In the genomic region with DNA sequence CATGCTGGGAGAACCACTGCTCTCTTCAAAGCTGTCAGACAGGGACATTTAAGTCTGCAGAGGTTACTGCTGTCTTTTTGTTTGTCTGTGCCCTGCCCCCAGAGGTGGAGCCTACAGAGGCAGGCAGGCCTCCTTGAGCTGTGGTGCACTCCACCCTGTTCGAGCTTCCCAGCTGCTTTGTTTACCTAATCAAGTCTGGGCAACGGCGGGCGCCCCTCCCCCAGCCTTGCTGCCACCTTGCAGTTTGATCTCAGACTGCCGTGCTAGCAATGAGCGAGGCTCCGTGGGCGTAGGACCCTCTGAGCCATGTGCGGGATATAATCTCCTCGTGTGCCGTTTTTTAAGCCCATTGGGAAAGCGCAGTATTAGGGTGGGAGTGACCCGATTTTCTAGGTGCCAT, we compare ENCODE assay signal across 8 cellular contexts.
DNase-seq lines count a peak whose midpoint lies in the region; ATAC-seq and TF ChIP-seq lines count a peak whose summit lies in the region.
"Not testable (repeated sequence)": the region's sequence is repeated elsewhere in the genome, so short reads cannot be mapped to it uniquely, and the experiment has no call there.

No MANE protein-coding gene starts in this region.

- 60 to 81% methylated on average over 5 to 13 of the region's 13 CpGs for WGBS in upper lobe of left lung, 2 donors

- H3K4me1 ChIP-seq in OCI-LY3 (ENCODE audit: low read length); naive thymus-derived CD4-positive, alpha-beta T cell (ENCODE audit: control insufficient read depth in 2 of 2, insufficient read depth in 2 of 2, low read length in 2 of 2); upper lobe of left lung: not testable (repeated sequence)

- H3K79me2 ChIP-seq in OCI-LY3 (ENCODE audit: low read length): not testable (repeated sequence)

- intact Hi-C loops in activated CD4-positive, alpha-beta T cell treated with anti-CD3 and anti-CD28 coated beads, Interleukin-2, amount 10 ng/mL, durations not matched to agents 24 days and 14 days (cut with micrococcal nuclease): not testable (repeated sequence)
- intact Hi-C loops in naive thymus-derived CD4-positive, alpha-beta T cell (cut with micrococcal nuclease): loop anchor here (1.0 to 5.0 kb wide), 3 partner anchors 38 to 78 kb away; no protein-coding TSS in a partner anchor

- ATAC-seq in activated T-helper 17 cell treated with anti-CD3 and anti-CD28 coated beads, Interleukin-2, amount 50 U/mL, for 72 hours (replicated peaks); naive thymus-derived CD4-positive, alpha-beta T cell; upper lobe of left lung (ENCODE audit: low FRiP score in 2 of 2): not testable (repeated sequence)

- H3K36me3 Mint-ChIP-seq in activated CD4-positive, alpha-beta T cell treated with anti-CD3 and anti-CD28 coated beads, Interleukin-2, amount 10 ng/mL, durations not matched to agents 24 days and 14 days (ENCODE audit: low read depth); activated T-helper 17 cell treated with anti-CD3 and anti-CD28 coated beads, Interleukin-2, amount 50 U/mL, for 72 hours (ENCODE audit: low read depth): not testable (repeated sequence)
- peaks cover 0 to 16% (median 3%) of the 10 kb centered on the region in 5 donors for H3K36me3 Mint-ChIP-seq in naive thymus-derived CD4-positive, alpha-beta T cell

- not testable (repeated sequence) for TF ChIP-seq CTCF in OCI-LY3 (IDR thresholded peaks at IDR 0.05; ENCODE audit: low read depth, low read length); upper lobe of left lung (IDR thresholded peaks at IDR 0.05)

- H3K27ac ChIP-seq in OCI-LY3 (ENCODE audit: low read length); naive thymus-derived CD4-positive, alpha-beta T cell (ENCODE audit: low read depth, low read length); upper lobe of left lung: not testable (repeated sequence)

- TF ChIP-seq EP300 in upper lobe of left lung (IDR thresholded peaks at IDR 0.05): not testable (repeated sequence)

- not testable (repeated sequence) for H3K4me2 ChIP-seq in OCI-LY3 (ENCODE audit: low read length)

- H3K4me3 ChIP-seq in OCI-LY3 (ENCODE audit: low read length): peak overlapping the region; percentile 24; the same call in 1 of the 2 replicates
- not testable (repeated sequence) for H3K4me3 ChIP-seq in naive thymus-derived CD4-positive, alpha-beta T cell (ENCODE audit: low read length); upper lobe of left lung

- not testable (repeated sequence) for H3K27me3 ChIP-seq in OCI-LY3 (ENCODE audit: low read depth, low read length); naive thymus-derived CD4-positive, alpha-beta T cell (ENCODE audit: control insufficient read depth in 2 of 2, insufficient read depth in 2 of 2, low read length in 2 of 2); upper lobe of left lung

- DNase-seq in DMS53 (lab: John Stamatoyannopoulos, UW): peak; percentile 53
- DNase-seq in NCI-H2029 (lab: John Stamatoyannopoulos, UW): peak; percentile 2
- peak; percentile 83 for DNase-seq in activated CD4-positive, alpha-beta T cell treated with anti-CD3 and anti-CD28 coated beads, Interleukin-2, amount 10 ng/mL, durations not matched to agents 24 days and 14 days
- peak; percentile 21 for DNase-seq in effector CD4-positive, alpha-beta T cell
- peak in 7 of 9 donors; percentile 53 to 76 (median 68) for DNase-seq in naive thymus-derived CD4-positive, alpha-beta T cell
- DNase-seq in upper lobe of left lung: peak; percentile 63 to 82

- H3K9ac ChIP-seq in OCI-LY3 (ENCODE audit: low read length): not testable (repeated sequence)

- CTCF ChIA-PET in naive thymus-derived CD4-positive, alpha-beta T cell (lab: Charles Lee): not testable (repeated sequence)

- H3K9me3 Mint-ChIP-seq in activated CD4-positive, alpha-beta T cell treated with anti-CD3 and anti-CD28 coated beads, Interleukin-2, amount 10 ng/mL, durations not matched to agents 24 days and 14 days: peaks cover 22% of the 10 kb centered on the region
- not testable (repeated sequence) for H3K9me3 Mint-ChIP-seq in activated T-helper 17 cell treated with anti-CD3 and anti-CD28 coated beads, Interleukin-2, amount 50 U/mL, for 72 hours
- H3K9me3 Mint-ChIP-seq in naive thymus-derived CD4-positive, alpha-beta T cell: peaks cover 0 to 16% (median 11%) of the 10 kb centered on the region in 11 donors

- TF ChIP-seq POLR2A in upper lobe of left lung (IDR thresholded peaks at IDR 0.05): not testable (repeated sequence)

- H3K36me3 ChIP-seq in OCI-LY3 (replicated peaks; ENCODE audit: low read depth, low read length); naive thymus-derived CD4-positive, alpha-beta T cell (ENCODE audit: control insufficient read depth in 2 of 3, insufficient read depth in 3 of 3, low read length in 3 of 3); upper lobe of left lung: not testable (repeated sequence)

- H3K4me1 Mint-ChIP-seq in activated CD4-positive, alpha-beta T cell treated with anti-CD3 and anti-CD28 coated beads, Interleukin-2, amount 10 ng/mL, durations not matched to agents 24 days and 14 days: peaks cover 18% of the 10 kb centered on the region
- H3K4me1 Mint-ChIP-seq in activated T-helper 17 cell treated with anti-CD3 and anti-CD28 coated beads, Interleukin-2, amount 50 U/mL, for 72 hours: not testable (repeated sequence)
- H3K4me1 Mint-ChIP-seq in naive thymus-derived CD4-positive, alpha-beta T cell: peaks cover 7 to 33% (median 22%) of the 10 kb centered on the region in 7 donors

- not testable (repeated sequence) for H3K27ac Mint-ChIP-seq in activated CD4-positive, alpha-beta T cell treated with anti-CD3 and anti-CD28 coated beads, Interleukin-2, amount 10 ng/mL, durations not matched to agents 24 days and 14 days; activated T-helper 17 cell treated with anti-CD3 and anti-CD28 coated beads, Interleukin-2, amount 50 U/mL, for 72 hours
- H3K27ac Mint-ChIP-seq in naive thymus-derived CD4-positive, alpha-beta T cell: peak overlapping the region in 8 of 9 donors; percentile 18 to 83 (median 70)

- POLR2A ChIA-PET in naive thymus-derived CD4-positive, alpha-beta T cell (lab: Charles Lee): interaction anchor here (1.2 to 1.9 kb wide), 4 partner anchors 9 to 81 kb away, joined by 3 to 10 read pairs (median 4); no protein-coding TSS in a partner anchor

- H3K27me3 Mint-ChIP-seq in activated CD4-positive, alpha-beta T cell treated with anti-CD3 and anti-CD28 coated beads, Interleukin-2, amount 10 ng/mL, durations not matched to agents 24 days and 14 days; activated T-helper 17 cell treated with anti-CD3 and anti-CD28 coated beads, Interleukin-2, amount 50 U/mL, for 72 hours; naive thymus-derived CD4-positive, alpha-beta T cell: not testable (repeated sequence)

- not testable (repeated sequence) for H4K20me1 ChIP-seq in OCI-LY3 (ENCODE audit: insufficient read depth, low read length)

- not testable (repeated sequence) for H3K9me3 ChIP-seq in OCI-LY3 (ENCODE audit: insufficient read depth, low read length); naive thymus-derived CD4-positive, alpha-beta T cell (ENCODE audit: control insufficient read depth in 2 of 3, low read length in 3 of 3); upper lobe of left lung

- peak overlapping the region; percentile 37 for H3K4me3 Mint-ChIP-seq in activated CD4-positive, alpha-beta T cell treated with anti-CD3 and anti-CD28 coated beads, Interleukin-2, amount 10 ng/mL, durations not matched to agents 24 days and 14 days
- H3K4me3 Mint-ChIP-seq in activated T-helper 17 cell treated with anti-CD3 and anti-CD28 coated beads, Interleukin-2, amount 50 U/mL, for 72 hours: peak overlapping the region; percentile 31
- peak overlapping the region; percentile 26 to 69 (median 44) for H3K4me3 Mint-ChIP-seq in naive thymus-derived CD4-positive, alpha-beta T cell

- H2AFZ ChIP-seq in OCI-LY3 (ENCODE audit: low read depth, low read length): not testable (repeated sequence)

Comparison
In these comparisons a context has a peak if more than half of its experiments do, and no peak if none do; other contexts are left out.
1. DNase-seq: peak in every context shown above with its lines; median percentile 83 in activated CD4-positive, alpha-beta T cell treated with anti-CD3 and anti-CD28 coated beads, Interleukin-2, amount 10 ng/mL, durations not matched to agents 24 days and 14 days; 72 in upper lobe of left lung; 68 in naive thymus-derived CD4-positive, alpha-beta T cell; 53 in DMS53; 21 in effector CD4-positive, alpha-beta T cell; 2 in NCI-H2029.